In the genomic region with DNA sequence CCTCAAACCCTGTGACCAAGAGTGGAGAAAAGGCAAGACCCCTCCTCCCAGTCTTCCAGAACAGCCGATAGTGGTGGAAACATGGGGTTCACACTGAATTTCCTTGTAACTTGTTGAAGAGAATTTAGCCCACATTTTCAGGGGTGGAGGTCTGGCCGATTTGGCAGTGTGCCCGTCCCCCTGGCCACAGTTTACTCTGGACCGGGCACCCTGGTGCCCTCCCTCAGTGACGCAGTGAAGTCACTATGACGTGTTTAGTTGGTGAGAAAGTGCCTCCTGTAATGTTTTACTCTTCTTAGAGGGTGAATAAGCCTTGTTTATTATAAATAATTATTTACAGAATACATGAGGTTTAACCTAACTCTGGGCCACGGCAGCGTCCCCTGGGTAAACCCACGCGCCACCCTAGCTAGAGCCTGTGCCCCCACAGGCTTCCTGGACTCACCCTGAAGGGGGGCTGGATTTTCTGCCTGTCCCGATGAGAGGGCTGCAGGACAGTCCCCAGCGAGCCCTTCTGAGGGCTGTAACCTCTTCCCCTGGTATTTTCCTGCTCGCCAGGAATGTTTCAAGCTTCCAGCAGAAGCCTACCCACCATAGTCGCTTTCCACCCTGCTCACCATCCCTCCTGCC, we compare ENCODE assay signal across 11 cellular contexts.
DNase-seq lines count a peak whose midpoint lies in the region; ATAC-seq and TF ChIP-seq lines count a peak whose summit lies in the region.
"Had no signal": no experiment of that assay in that cellular context is flagged by ENCODE, and none has a peak within 500 bp of the region (broad histone marks: within the 10 kb centered on the region; RNA-seq: fewer than 3 reads in every experiment).

No MANE protein-coding gene starts in this region.

- H3K9me3 ChIP-seq in esophagus (ENCODE audit: control insufficient read depth in 2 of 2, insufficient read depth in 1 of 2, low read depth in 1 of 2, low read length in 1 of 2) (no peaks in the 10 kb centered on the region), spleen (no peaks in the 10 kb centered on the region)

- H3K4me1 ChIP-seq in esophagus (ENCODE audit: control insufficient read depth in 2 of 2, insufficient read depth in 2 of 2, low read length in 1 of 2) (peaks cover 14 to 33% of the 10 kb centered on the region in 2 donors), spleen (peaks cover 89 to 100% (median 100%) of the 10 kb centered on the region in 6 donors)

- peak overlapping the region; percentile 28 for H3K4me3 ChIP-seq in GM12875 (ENCODE audit: low read depth, low read length)
- no peak overlapping the region for H3K4me3 ChIP-seq in esophagus (ENCODE audit: low read depth in 1 of 2, low read length in 2 of 2)
- peak overlapping the region in 5 of 8 donors; percentile 3 to 81 (median 71) for H3K4me3 ChIP-seq in spleen
- H3K4me3 ChIP-seq: coronary artery, lung, SK-N-MC had no signal

- peak overlapping the region; percentile 97 to 98 (median 98) for H3K4me3 Mint-ChIP-seq in T-cell
- no peak overlapping the region for H3K4me3 Mint-ChIP-seq in osteocyte (ENCODE audit: unreplicated experiment)

- no peaks in the 10 kb centered on the region for H3K27me3 Mint-ChIP-seq in T-cell
- H3K27me3 Mint-ChIP-seq in osteocyte (ENCODE audit: unreplicated experiment): no peaks in the 10 kb centered on the region

- POLR2A ChIA-PET in T-cell (lab: Charles Lee): no interaction called here

- H3K27ac Mint-ChIP-seq in T-cell (peak overlapping the region; percentile 99 to 100), osteocyte (ENCODE audit: unreplicated experiment) (no peak overlapping the region)

- H3K36me3 Mint-ChIP-seq in T-cell (peaks cover 25% of the 10 kb centered on the region), osteocyte (ENCODE audit: unreplicated experiment) (peaks cover 5% of the 10 kb centered on the region)

- H3K27me3 ChIP-seq in esophagus (ENCODE audit: control insufficient read depth in 1 of 2, insufficient read depth in 2 of 2, low read length in 2 of 2): no peaks in the 10 kb centered on the region
- no peaks in the 10 kb centered on the region for H3K27me3 ChIP-seq in spleen (replicated peaks in 1 of 7)

- intact Hi-C loops in spleen (cut with DNase I; ENCODE audit: low total_unique reads): no loop called here

- ATAC-seq in T-cell (replicated peaks in 1 of 4) (no peak), GM18517 (IDR thresholded peaks at IDR 0.05; ENCODE audit: unreplicated experiment) (no peak), HG03280 (IDR thresholded peaks at IDR 0.05; ENCODE audit: unreplicated experiment) (no peak)

- peak overlapping the region; percentile 24 to 29 for H3K27ac ChIP-seq in esophagus (ENCODE audit: low read depth in 2 of 2, low read length in 1 of 2)
- H3K27ac ChIP-seq in spleen: peak overlapping the region; percentile 83 to 97 (median 92)
- H3K27ac ChIP-seq: coronary artery, SK-N-MC had no signal

- DNase-seq in T-cell: peak in 1 of 34 experiments; percentile 39
- DNase-seq in spleen: no peak
- DNase-seq in osteocyte (ENCODE audit: extremely low spot score, unreplicated experiment): no peak
- DNase-seq: NCI-H446 had no signal

- H3K9me3 Mint-ChIP-seq in T-cell: no peaks in the 10 kb centered on the region
- no peaks in the 10 kb centered on the region for H3K9me3 Mint-ChIP-seq in osteocyte (ENCODE audit: unreplicated experiment)

- H3K36me3 ChIP-seq in esophagus (ENCODE audit: control insufficient read depth in 2 of 2, insufficient read depth in 2 of 2, low read length in 1 of 2) (peaks cover 0 to 2% of the 10 kb centered on the region in 2 donors), spleen (peaks cover 0 to 31% (median 0%) of the 10 kb centered on the region in 6 donors)

- TF ChIP-seq CTCF in GM12875 (IDR thresholded peaks at IDR 0.05; ENCODE audit: borderline replicate concordance, insufficient read depth, low read depth, low read length) (no peak), spleen (IDR thresholded peaks at IDR 0.05 in 8 of 11, conservative IDR thresholded peaks at IDR 0.05 in 3 of 11) (no peak), osteocyte (IDR thresholded peaks at IDR 0.05) (no peak)

- 67 to 70% methylated on average over 14 of the region's 14 CpGs for WGBS in esophagus, 2 donors
- 41 to 51% (median 44%) methylated on average over 14 of the region's 14 CpGs for WGBS in spleen, 5 donors

- no peak for TF ChIP-seq POLR2A in spleen (IDR thresholded peaks at IDR 0.05)

- CTCF ChIA-PET in T-cell (lab: Charles Lee): interaction anchor here (0.6 to 1.3 kb wide), 2 partner anchors 9 to 17 kb away, joined by 3 to 6 read pairs; no protein-coding TSS in a partner anchor

- H3K4me1 Mint-ChIP-seq in T-cell (peaks cover 56 to 85% (median 78%) of the 10 kb centered on the region in 3 donors), osteocyte (ENCODE audit: unreplicated experiment) (peaks cover 64% of the 10 kb centered on the region)

Comparison
In these comparisons a context has a peak if more than half of its experiments do, and no peak if none do; other contexts are left out.
1. H3K4me3 ChIP-seq: peak in GM12875 (single experiment) and spleen (5 of 8); none in esophagus (0 of 2).